In the genomic region with DNA sequence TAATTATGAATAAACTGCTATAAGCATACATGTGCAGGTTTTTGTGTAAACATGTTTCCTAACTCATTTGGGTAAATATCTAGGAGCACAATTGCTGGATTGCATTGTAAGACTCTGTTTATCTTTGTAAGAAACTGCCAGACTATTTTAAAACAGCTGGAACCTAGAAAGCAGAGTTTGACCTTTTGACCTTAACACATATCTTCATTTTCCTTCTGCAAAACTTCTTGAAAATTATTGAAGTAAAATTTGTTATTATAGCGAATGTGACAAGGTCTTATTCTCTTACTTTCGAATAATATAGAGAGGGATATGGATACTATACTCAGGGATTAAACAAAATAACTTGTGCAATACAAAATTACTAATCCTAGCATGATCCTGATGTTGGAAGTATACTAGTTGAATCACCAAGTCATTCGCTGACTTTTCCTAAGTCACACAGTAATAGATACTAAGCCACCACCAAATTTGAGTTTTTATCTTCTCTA, we compare ENCODE assay signal across 10 cellular contexts. TPM values are rescaled to one million over a fixed set of nuclear protein-coding genes. Genes with fewer than 3 reads are reported as not detected.
A peak's percentile ranks its signal among the peaks of the same experiment; 100 is the strongest.
DNase-seq lines count a peak whose midpoint lies in the region; ATAC-seq and TF ChIP-seq lines count a peak whose summit lies in the region.
"Had no signal": no experiment of that assay in that cellular context is flagged by ENCODE, and none has a peak within 500 bp of the region (broad histone marks: within the 10 kb centered on the region; RNA-seq: fewer than 3 reads in every experiment).

No MANE protein-coding gene starts in this region.

- TF ChIP-seq CTCF in CD14-positive monocyte (IDR thresholded peaks at IDR 0.05) (no peak), natural killer cell (IDR thresholded peaks at IDR 0.05) (no peak)

- no peaks in the 10 kb centered on the region for H3K27me3 Mint-ChIP-seq in CD14-positive monocyte (ENCODE audit: low read depth in 3 of 3)
- no peaks in the 10 kb centered on the region for H3K27me3 Mint-ChIP-seq in central memory CD8-positive, alpha-beta T cell
- no peaks in the 10 kb centered on the region for H3K27me3 Mint-ChIP-seq in natural killer cell (ENCODE audit: low read depth in 2 of 2)
- H3K27me3 Mint-ChIP-seq in stimulated activated naive B cell treated with anti-CD40 and anti-IgM and Interleukin-4, amounts not matched to agents 10 μg/mL and 1 μg/mL and 100 μg/mL, for 72 hours: no peaks in the 10 kb centered on the region

- H3K36me3 Mint-ChIP-seq in CD14-positive monocyte (peaks cover 0 to 2% of the 10 kb centered on the region in 2 donors), natural killer cell (no peaks in the 10 kb centered on the region)
- peaks cover 12% of the 10 kb centered on the region for H3K36me3 Mint-ChIP-seq in central memory CD8-positive, alpha-beta T cell (ENCODE audit: insufficient read depth)
- no peaks in the 10 kb centered on the region for H3K36me3 Mint-ChIP-seq in stimulated activated naive B cell treated with anti-CD40 and anti-IgM and Interleukin-4, amounts not matched to agents 10 μg/mL and 1 μg/mL and 100 μg/mL, for 72 hours

- H3K4me3 Mint-ChIP-seq in CD14-positive monocyte: no peak overlapping the region
- no peak overlapping the region for H3K4me3 Mint-ChIP-seq in central memory CD8-positive, alpha-beta T cell
- peak overlapping the region; percentile 31 for H3K4me3 Mint-ChIP-seq in natural killer cell
- H3K4me3 Mint-ChIP-seq in stimulated activated naive B cell treated with anti-CD40 and anti-IgM and Interleukin-4, amounts not matched to agents 10 μg/mL and 1 μg/mL and 100 μg/mL, for 72 hours: no peak overlapping the region

- DNase-seq in CD14-positive monocyte (ENCODE audit: low spot score) (no peak), LHCN-M2 (ENCODE audit: low read depth) (peak; percentile 54), natural killer cell (no peak), AG20443 (ENCODE audit: low spot score) (no peak)
- no peak for DNase-seq in central memory CD8-positive, alpha-beta T cell (ENCODE audit: low spot score in 2 of 2)
- no peak for DNase-seq in stimulated activated naive B cell treated with anti-CD40 and anti-IgM and Interleukin-4, amounts not matched to agents 10 μg/mL and 1 μg/mL and 100 μg/mL, for 72 hours
- DNase-seq: DMS 273 treated with DMSO at 0.1 percent for 48 hours, NCI-H1436 had no signal

- H3K9me3 Mint-ChIP-seq in CD14-positive monocyte: peaks cover 0 to 3% (median 0%) of the 10 kb centered on the region in 7 donors
- no peaks in the 10 kb centered on the region for H3K9me3 Mint-ChIP-seq in central memory CD8-positive, alpha-beta T cell
- no peaks in the 10 kb centered on the region for H3K9me3 Mint-ChIP-seq in natural killer cell
- H3K9me3 Mint-ChIP-seq in stimulated activated naive B cell treated with anti-CD40 and anti-IgM and Interleukin-4, amounts not matched to agents 10 μg/mL and 1 μg/mL and 100 μg/mL, for 72 hours: no peaks in the 10 kb centered on the region

- intact Hi-C loops in CD14-positive monocyte (cut with micrococcal nuclease): loop anchor here (2.0 to 5.0 kb wide), 2 partner anchors 16 to 706 kb away; no protein-coding TSS in a partner anchor
- intact Hi-C loops in natural killer cell (cut with micrococcal nuclease): no loop called here

- H3K4me1 Mint-ChIP-seq in CD14-positive monocyte (peaks cover 69% of the 10 kb centered on the region), natural killer cell (peaks cover 38 to 47% of the 10 kb centered on the region in 2 donors)
- peaks cover 23% of the 10 kb centered on the region for H3K4me1 Mint-ChIP-seq in central memory CD8-positive, alpha-beta T cell
- peaks cover 10 to 22% of the 10 kb centered on the region in 2 donors for H3K4me1 Mint-ChIP-seq in stimulated activated naive B cell treated with anti-CD40 and anti-IgM and Interleukin-4, amounts not matched to agents 10 μg/mL and 1 μg/mL and 100 μg/mL, for 72 hours

- no peak for ATAC-seq in central memory CD8-positive, alpha-beta T cell (replicated peaks; ENCODE audit: extremely low read depth, poor library complexity, severe bottlenecking)
- no peak for ATAC-seq in natural killer cell
- ATAC-seq in HG02798 (IDR thresholded peaks at IDR 0.05; ENCODE audit: poor library complexity, unreplicated experiment): no peak
- ATAC-seq in HG02763 (IDR thresholded peaks at IDR 0.05; ENCODE audit: unreplicated experiment): no peak
- no peak for ATAC-seq in stimulated activated naive B cell treated with anti-CD40 and anti-IgM and Interleukin-4, amounts not matched to agents 10 μg/mL and 1 μg/mL and 100 μg/mL, for 72 hours (replicated peaks)

- peak overlapping the region; percentile 90 to 99 (median 97) for H3K27ac Mint-ChIP-seq in CD14-positive monocyte
- H3K27ac Mint-ChIP-seq in central memory CD8-positive, alpha-beta T cell (ENCODE audit: low read depth): peak overlapping the region; percentile 90
- peak overlapping the region; percentile 87 to 95 for H3K27ac Mint-ChIP-seq in natural killer cell
- no peak overlapping the region for H3K27ac Mint-ChIP-seq in stimulated activated naive B cell treated with anti-CD40 and anti-IgM and Interleukin-4, amounts not matched to agents 10 μg/mL and 1 μg/mL and 100 μg/mL, for 72 hours

RNA-seq across cellular contexts. Expression of gene ANXA1, which starts 3.2 kb away (rescaled TPM):
- polyA plus RNA-seq in CD14-positive monocyte: 1,000 to 10,000 TPM in 1 of 2 donors, 100 to 1,000 TPM in 1; 992 to 1,157 TPM
- total RNA-seq in LHCN-M2 (2014; rRNA removed) (438 and 444 TPM in 2 replicates), natural killer cell (1,000 to 10,000 TPM in 1 of 3 donors, 100 to 1,000 TPM in 2; 362 to 1,065 (median 419) TPM)
- polyA plus RNA-seq in LHCN-M2 (2012): 279 TPM
